ENCODE assay signal across 14 cellular contexts in genomic region chr1:119080586-119080985, GRCh38.
DNase-seq lines count a peak whose midpoint lies in the region; ATAC-seq and TF ChIP-seq lines count a peak whose summit lies in the region.
"Had no signal": no experiment of that assay in that cellular context is flagged by ENCODE, and none has a peak within 500 bp of the region (broad histone marks: within the 10 kb centered on the region; RNA-seq: fewer than 3 reads in every experiment).

No MANE protein-coding gene starts in this region.

- no peak for ATAC-seq in HG03457 (IDR thresholded peaks at IDR 0.05; ENCODE audit: unreplicated experiment)
- no peak for ATAC-seq in HG03095 (IDR thresholded peaks at IDR 0.05; ENCODE audit: unreplicated experiment)
- ATAC-seq: right lobe of liver, T-cell had no signal

- H3K4me3 ChIP-seq in HFF-Myc (replicated peaks; ENCODE audit: low read depth, low read length) = 0 out of 2 replicates have a peak overlapping the region, but pooled peaks have one; percentile 0
- peak overlapping the region; percentile 42 for H3K4me3 ChIP-seq in adipocyte (ENCODE audit: low read length)
- H3K4me3 ChIP-seq: right lobe of liver, stomach had no signal

- DNase-seq in HFF-Myc (ENCODE audit: extremely low read depth, low read depth) = peak; percentile 41
- DNase-seq in adipocyte (ENCODE audit: low read depth) = peak; percentile 83
- DNase-seq in iPS DF 4.7 (ENCODE audit: extremely low read depth, low spot score) = peak; percentile 33
- DNase-seq in superior temporal gyrus (ENCODE audit: extremely low spot score) = peak; percentile 13
- no peak for DNase-seq in activated CD8-positive, alpha-beta memory T cell treated with anti-CD3 and anti-CD28 coated beads, Interleukin-2, amount 50 U/mL, for 48 hours
- DNase-seq in NCI-H510A (lab: John Stamatoyannopoulos, UW) = no peak
- DNase-seq: activated T-cell treated with anti-CD3 and anti-CD28 coated beads, Interleukin-2, amount 50 U/mL, for 48 hours; foreskin melanocyte; NCI-H1105; right lobe of liver; stomach; T-cell had no signal

- H3K36me3 ChIP-seq in adipocyte (ENCODE audit: control insufficient read depth, insufficient read depth, low read length, severe bottlenecking) = no peaks in the 10 kb centered on the region
- H3K36me3 ChIP-seq: stomach had no signal

- no peaks in the 10 kb centered on the region for H3K27me3 ChIP-seq in adipocyte (replicated peaks; ENCODE audit: control insufficient read depth, insufficient read depth, low read length)
- H3K27me3 ChIP-seq: right lobe of liver, stomach had no signal

- H3K9ac ChIP-seq in adipocyte (ENCODE audit: low read length) = peak overlapping the region; percentile 72

- no peak for TF ChIP-seq CTCF in HFF-Myc (IDR thresholded peaks at IDR 0.05; ENCODE audit: low read depth, low read length, missing control alignments)

- H3K9me3 ChIP-seq in adipocyte (ENCODE audit: control insufficient read depth, low read length) = no peaks in the 10 kb centered on the region
- H3K9me3 ChIP-seq: right lobe of liver, stomach had no signal

- peaks cover 45% of the 10 kb centered on the region for H3K4me1 ChIP-seq in adipocyte (ENCODE audit: control insufficient read depth, insufficient read depth, low read length)
- H3K4me1 ChIP-seq: right lobe of liver, stomach had no signal

Comparison
In these comparisons a context has a peak if more than half of its experiments do, and no peak if none do; other contexts are left out.
1. DNase-seq: peak in HFF-Myc (single experiment), adipocyte (single experiment), iPS DF 4.7 (single experiment) and superior temporal gyrus (single experiment); none in activated CD8-positive, alpha-beta memory T cell treated with anti-CD3 and anti-CD28 coated beads, Interleukin-2, amount 50 U/mL, for 48 hours (single experiment) and NCI-H510A (single experiment).